In genomic region chr20:51772236-51772635, GRCh38 we compare ENCODE assay signal across 23 cellular contexts. TPM values are rescaled to one million over a fixed set of nuclear protein-coding genes. Genes with fewer than 3 reads are reported as not detected.
"Had no signal": no experiment of that assay in that cellular context is flagged by ENCODE, and none has a peak within 500 bp of the region (broad histone marks: within the 10 kb centered on the region; RNA-seq: fewer than 3 reads in every experiment).

No MANE protein-coding gene starts in this region.

- DNase-seq: colonic mucosa; cortex of kidney; effector CD8-positive, alpha-beta T cell; effector memory CD8-positive, alpha-beta T cell; endodermal cell; erythroblast; esophagus squamous epithelium; foreskin fibroblast; foreskin melanocyte; gastrocnemius medialis; glutamatergic neuron; heart right ventricle; hippocampal formation; left cardiac atrium; left lung; left ventricle myocardium superior; lower lobe of right lung; mesenchymal stem cell had no signal

- H3K9me3 Mint-ChIP-seq: dendritic cell treated with granulocyte-macrophage colony-stimulating factor and Interleukin-4, amounts not matched to agents 40 ng/mL and 50 ng/mL, for 4 days; effector memory CD8-positive, alpha-beta T cell; endodermal cell; mesothelial cell of epicardium had no signal

- H3K4me3 Mint-ChIP-seq: dendritic cell treated with granulocyte-macrophage colony-stimulating factor and Interleukin-4, amounts not matched to agents 40 ng/mL and 50 ng/mL, for 4 days; effector memory CD8-positive, alpha-beta T cell; endodermal cell; mesothelial cell of epicardium had no signal

- ATAC-seq: effector memory CD8-positive, alpha-beta T cell; esophagus mucosa; gastrocnemius medialis; heart right ventricle; left cardiac atrium; left lung; left ventricle myocardium superior; lower lobe of right lung; mucosa of descending colon had no signal

- H3K36me3 Mint-ChIP-seq: mesothelial cell of epicardium had no signal

- H3K27ac Mint-ChIP-seq: dendritic cell treated with granulocyte-macrophage colony-stimulating factor and Interleukin-4, amounts not matched to agents 40 ng/mL and 50 ng/mL, for 4 days; effector memory CD8-positive, alpha-beta T cell; endodermal cell; mesothelial cell of epicardium had no signal

RNA-seq across cellular contexts. Expression of gene SALL4, which starts 30.1 kb away (rescaled TPM):
- total RNA-seq: gastrocnemius medialis, left ventricle myocardium superior, myocyte had no signal
